ENCODE assay signal across 8 cellular contexts in genomic region chr1:246971322-246971721, GRCh38. TPM values are rescaled to one million over a fixed set of nuclear protein-coding genes. Genes with fewer than 3 reads are reported as not detected.
DNase-seq lines count a peak whose midpoint lies in the region; ATAC-seq and TF ChIP-seq lines count a peak whose summit lies in the region.

No MANE protein-coding gene starts in this region.

- TF ChIP-seq CTCF in colonic mucosa (IDR thresholded peaks at IDR 0.05) (peak; percentile 79), mucosa of descending colon (IDR thresholded peaks at IDR 0.05) (peak; percentile 32), stomach (IDR thresholded peaks at IDR 0.05) (peak in 5 of 7 experiments; percentile 35 to 76 (median 55))

- H3K9ac ChIP-seq in colonic mucosa (ENCODE audit: low read depth in 2 of 2, low read length in 2 of 2): no peak overlapping the region

- intact Hi-C loops in colonic mucosa (cut with DNase I): no loop called here
- intact Hi-C loops in mucosa of descending colon (cut with DNase I, micrococcal nuclease): no loop called here
- intact Hi-C loops in stomach (cut with DNase I; ENCODE audit: low total_unique reads): no loop called here

- ATAC-seq in mucosa of descending colon (no peak), GM21717 (IDR thresholded peaks at IDR 0.05; ENCODE audit: unreplicated experiment) (no peak)

- H3K36me3 ChIP-seq in colonic mucosa (no peaks in the 10 kb centered on the region), mucosa of descending colon (ENCODE audit: low read depth) (no peaks in the 10 kb centered on the region), stomach (no peaks in the 10 kb centered on the region)

- H3K27ac ChIP-seq in colonic mucosa: no peak overlapping the region
- H3K27ac ChIP-seq in stomach: no peak overlapping the region

- no peak overlapping the region for H3K4me3 ChIP-seq in Jurkat, Clone E6-1 (ENCODE audit: low read length)
- H3K4me3 ChIP-seq in colonic mucosa: no peak overlapping the region
- H3K4me3 ChIP-seq in mucosa of descending colon: no peak overlapping the region
- H3K4me3 ChIP-seq in stomach: no peak overlapping the region

- no peak for TF ChIP-seq POLR2A in stomach (IDR thresholded peaks at IDR 0.05)

- WGBS in stomach, 5 donors: 67 to 77% (median 73%) methylated on average over 8 of the region's 8 CpGs

- no peaks in the 10 kb centered on the region for H3K9me3 ChIP-seq in colonic mucosa
- H3K9me3 ChIP-seq in mucosa of descending colon: peaks cover 40% of the 10 kb centered on the region
- peaks cover 5 to 42% (median 21%) of the 10 kb centered on the region in 4 donors for H3K9me3 ChIP-seq in stomach

- DNase-seq in AML-193 (lab: John Stamatoyannopoulos, UW) (peak; percentile 32 to 46), UCSD-AML1 (lab: John Stamatoyannopoulos, UW; ENCODE audit: unreplicated experiment) (peak; percentile 75), colonic mucosa (peak; percentile 24), mucosa of descending colon (peak in 2 of 3 donors; percentile 46 to 63), stomach (peak; percentile 63), NCI-H774 (lab: John Stamatoyannopoulos, UW) (no peak)
- DNase-seq in Jurkat, Clone E6-1 (ENCODE audit: low read depth, low spot score): peak; percentile 5

- no peaks in the 10 kb centered on the region for H3K4me1 ChIP-seq in colonic mucosa
- H3K4me1 ChIP-seq in mucosa of descending colon (ENCODE audit: low read depth): no peaks in the 10 kb centered on the region
- no peaks in the 10 kb centered on the region for H3K4me1 ChIP-seq in stomach

- no peaks in the 10 kb centered on the region for H3K27me3 ChIP-seq in colonic mucosa
- no peaks in the 10 kb centered on the region for H3K27me3 ChIP-seq in stomach

- no peak for TF ChIP-seq EP300 in stomach (IDR thresholded peaks at IDR 0.05)

RNA-seq across cellular contexts. Expression of gene ZNF695, which starts 36.5 kb away (rescaled TPM):
- 17.4 TPM for polyA plus RNA-seq in Jurkat, Clone E6-1 (2012; ENCODE audit: insufficient read depth, insufficient read length)
- total RNA-seq in colonic mucosa: 1 to 10 TPM; 1.2 to 5.3 TPM
- 1 to 10 TPM in 1 of 3 donors, under 1 TPM in 2; 0.52 to 1.7 (median 0.66) TPM for total RNA-seq in mucosa of descending colon
- under 1 TPM in 1 of 5 donors, not detected in 4; 0.92 TPM for total RNA-seq in stomach
- under 1 TPM in 2 of 3 donors, not detected in 1; 0.44 to 0.63 TPM for polyA plus RNA-seq in stomach

RNA-seq across cellular contexts. Expression of gene AHCTF1, which starts 39.6 kb away (rescaled TPM):
- 46.3 TPM for polyA plus RNA-seq in Jurkat, Clone E6-1 (2012; ENCODE audit: insufficient read depth, insufficient read length)
- total RNA-seq in colonic mucosa (10 to 100 TPM; 22.8 to 24.5 TPM), mucosa of descending colon (10 to 100 TPM; 25.5 to 41.6 (median 27.6) TPM), stomach (10 to 100 TPM; 22.3 to 49.0 (median 35.0) TPM)
- polyA plus RNA-seq in stomach: 1 to 10 TPM; 5.9 to 6.4 (median 6.0) TPM
